6 cellular contexts compared by ENCODE assay signal in genomic region chr10:46615540-46615939, GRCh38. TPM values are rescaled to one million over a fixed set of nuclear protein-coding genes. Genes with fewer than 3 reads are reported as not detected.
"Had no signal": no experiment of that assay in that cellular context is flagged by ENCODE, and none has a peak within 500 bp of the region (broad histone marks: within the 10 kb centered on the region; RNA-seq: fewer than 3 reads in every experiment).

No MANE protein-coding gene starts in this region.

RNA-seq across cellular contexts. Expression of gene GPRIN2, which starts 59.1 kb away (rescaled TPM):
- total RNA-seq: naive thymus-derived CD8-positive, alpha-beta T cell; natural killer cell treated with Interleukin-12 subunit alpha and Interleukin-12 subunit beta and Interleukin-15 and Interleukin-18, amount 100 ng/mL, for 72 hours; posterior vena cava; pulmonary artery endothelial cell; smooth muscle cell; spleen had no signal
- polyA plus RNA-seq: naive thymus-derived CD8-positive, alpha-beta T cell; spleen had no signal
